In the genomic region with DNA sequence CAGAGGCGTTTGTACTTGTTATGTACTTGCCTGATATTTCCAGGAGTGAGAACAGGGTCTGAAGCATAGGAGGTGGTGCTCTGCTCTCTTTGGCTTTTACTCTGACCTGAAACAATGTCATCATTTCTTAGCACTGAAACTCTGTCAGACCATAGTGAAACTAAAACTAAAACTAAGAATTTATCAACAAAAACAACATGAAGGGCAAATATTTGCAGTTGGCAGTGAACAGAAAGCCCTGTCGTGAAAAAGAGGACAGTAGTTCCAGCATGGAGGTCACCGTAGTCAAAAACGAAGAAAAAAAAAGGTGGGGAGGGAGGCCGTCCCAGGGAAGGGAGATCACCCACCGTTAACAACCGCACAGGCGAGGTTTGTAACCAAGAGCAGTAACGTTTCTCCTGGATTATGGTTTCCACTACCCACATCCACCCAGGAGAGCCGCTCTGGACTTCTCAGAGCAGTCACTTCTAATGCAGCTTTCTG, we compare ENCODE assay signal across 9 cellular contexts.
DNase-seq lines count a peak whose midpoint lies in the region; ATAC-seq and TF ChIP-seq lines count a peak whose summit lies in the region.
"Had no signal": no experiment of that assay in that cellular context is flagged by ENCODE, and none has a peak within 500 bp of the region (broad histone marks: within the 10 kb centered on the region; RNA-seq: fewer than 3 reads in every experiment).

No MANE protein-coding gene starts in this region.

- H3K4me1 Mint-ChIP-seq in stimulated activated naive CD8-positive, alpha-beta T cell treated with anti-CD3 and anti-CD28 coated beads, Interleukin-15, amount 100 ng/mL, for 72 hours, result peaks cover 6% of the 10 kb centered on the region

- intact Hi-C loops in left ventricle myocardium inferior (cut with micrococcal nuclease), result no loop called here

- H3K27ac Mint-ChIP-seq in stimulated activated naive CD8-positive, alpha-beta T cell treated with anti-CD3 and anti-CD28 coated beads, Interleukin-15, amount 100 ng/mL, for 72 hours, result peak overlapping the region in 1 of 2 donors; percentile 82

- H3K27me3 ChIP-seq in left ventricle myocardium inferior (ENCODE audit: low read depth), result no peaks in the 10 kb centered on the region
- H3K27me3 ChIP-seq: neutrophil had no signal

- peak overlapping the region; percentile 64 for H3K4me3 ChIP-seq in left ventricle myocardium inferior

- TF ChIP-seq CTCF in left ventricle myocardium inferior (IDR thresholded peaks at IDR 0.05; ENCODE audit: borderline replicate concordance), result no peak

- peak overlapping the region; percentile 58 to 65 for H3K4me3 Mint-ChIP-seq in stimulated activated naive CD8-positive, alpha-beta T cell treated with anti-CD3 and anti-CD28 coated beads, Interleukin-15, amount 100 ng/mL, for 72 hours

- peaks cover 36% of the 10 kb centered on the region for H3K4me1 ChIP-seq in left ventricle myocardium inferior

- DNase-seq in SW480 (ENCODE audit: low spot score) (peak; percentile 20), left ventricle myocardium inferior (no peak), DMS 273 (lab: John Stamatoyannopoulos, UW; ENCODE audit: unreplicated experiment) (no peak), GOT3 (lab: John Stamatoyannopoulos, UW) (no peak), NCI-H524 (lab: John Stamatoyannopoulos, UW) (no peak)
- peak in 1 of 2 donors; percentile 9 for DNase-seq in stimulated activated naive CD8-positive, alpha-beta T cell treated with anti-CD3 and anti-CD28 coated beads, Interleukin-15, amount 100 ng/mL, for 72 hours

- no peaks in the 10 kb centered on the region for H3K9me3 ChIP-seq in left ventricle myocardium inferior (replicated peaks)
- H3K9me3 ChIP-seq: neutrophil had no signal

- H3K9me3 Mint-ChIP-seq in stimulated activated naive CD8-positive, alpha-beta T cell treated with anti-CD3 and anti-CD28 coated beads, Interleukin-15, amount 100 ng/mL, for 72 hours, result no peaks in the 10 kb centered on the region

- no peaks in the 10 kb centered on the region for H3K27me3 Mint-ChIP-seq in stimulated activated naive CD8-positive, alpha-beta T cell treated with anti-CD3 and anti-CD28 coated beads, Interleukin-15, amount 100 ng/mL, for 72 hours

- ATAC-seq in GM18502 (IDR thresholded peaks at IDR 0.05; ENCODE audit: poor library complexity, unreplicated experiment), result peak; percentile 79
- peak; percentile 89 for ATAC-seq in HG02623 (IDR thresholded peaks at IDR 0.05; ENCODE audit: unreplicated experiment)
- peak; percentile 90 for ATAC-seq in stimulated activated naive CD8-positive, alpha-beta T cell treated with anti-CD3 and anti-CD28 coated beads, Interleukin-15, amount 100 ng/mL, for 72 hours

- peak overlapping the region; percentile 90 for H3K27ac ChIP-seq in left ventricle myocardium inferior (replicated peaks)
- H3K27ac ChIP-seq: neutrophil had no signal

- H3K36me3 ChIP-seq in left ventricle myocardium inferior, result no peaks in the 10 kb centered on the region
- H3K36me3 ChIP-seq: neutrophil had no signal
